In genomic region chr6:120451508-120451907, GRCh38 we compare ENCODE assay signal across 20 cellular contexts.
DNase-seq lines count a peak whose midpoint lies in the region; ATAC-seq and TF ChIP-seq lines count a peak whose summit lies in the region.
"Had no signal": no experiment of that assay in that cellular context is flagged by ENCODE, and none has a peak within 500 bp of the region (broad histone marks: within the 10 kb centered on the region; RNA-seq: fewer than 3 reads in every experiment).

No MANE protein-coding gene starts in this region.

- H3K4me1 ChIP-seq in left ventricle myocardium inferior = no peaks in the 10 kb centered on the region
- H3K4me1 ChIP-seq in PC-9 (replicated peaks; ENCODE audit: insufficient read depth) = no peaks in the 10 kb centered on the region
- H3K4me1 ChIP-seq in trophoblast cell (ENCODE audit: control insufficient read depth in 1 of 2, insufficient read depth in 2 of 2, low read length in 2 of 2) = no peaks in the 10 kb centered on the region
- H3K4me1 ChIP-seq: BE2C had no signal

- H3K4me3 ChIP-seq in left ventricle myocardium inferior (no peak overlapping the region), PC-9 (no peak overlapping the region), trophoblast cell (ENCODE audit: low read depth, low read length) (no peak overlapping the region)

- H3K4me2 ChIP-seq in PC-9 = no peak overlapping the region
- H3K4me2 ChIP-seq in trophoblast cell (ENCODE audit: low read length) = no peak overlapping the region

- intact Hi-C loops in Right ventricle myocardium inferior (cut with DNase I) (no loop called here), left ventricle myocardium inferior (cut with micrococcal nuclease) (no loop called here), PC-9 (cut with micrococcal nuclease; ENCODE audit: unreplicated experiment) (no loop called here), posterior vena cava (cut with DNase I) (no loop called here)

- no peak overlapping the region for H3K4ac ChIP-seq in trophoblast cell (ENCODE audit: low read depth, low read length)

- no peak overlapping the region for H2BK5ac ChIP-seq in trophoblast cell (ENCODE audit: low read depth, low read length, poor library complexity)

- no peaks in the 10 kb centered on the region for H3F3A ChIP-seq in PC-9 (ENCODE audit: insufficient read depth, low read depth)

- H3K79me2 ChIP-seq in PC-9 (ENCODE audit: low read depth) = no peaks in the 10 kb centered on the region
- H3K79me2 ChIP-seq in trophoblast cell (ENCODE audit: control insufficient read depth, insufficient read depth, low read length, poor library complexity) = no peaks in the 10 kb centered on the region

- H2AK5ac ChIP-seq in trophoblast cell (ENCODE audit: low read length) = no peak overlapping the region

- H3K9me3 ChIP-seq in left ventricle myocardium inferior (replicated peaks) = peaks cover 28% of the 10 kb centered on the region
- no peaks in the 10 kb centered on the region for H3K9me3 ChIP-seq in PC-9 (ENCODE audit: insufficient read depth, low read depth)
- H3K9me3 ChIP-seq in trophoblast cell (ENCODE audit: insufficient read depth, low read depth, low read length) = no peaks in the 10 kb centered on the region
- H3K9me3 ChIP-seq: BE2C had no signal

- H3K9ac ChIP-seq in trophoblast cell (ENCODE audit: low read length) = peak overlapping the region; percentile 25

- H4K8ac ChIP-seq in trophoblast cell (ENCODE audit: low read depth, low read length) = no peak overlapping the region

- DNase-seq in Right ventricle myocardium inferior (ENCODE audit: missing footprints) (no peak), left ventricle myocardium inferior (no peak), NCI-H226 (peak; percentile 1), PC-9 (no peak), trophoblast cell (no peak), posterior vena cava (ENCODE audit: low spot score) (no peak), NCI-H146 treated with DMSO at 0.1 percent for 48 hours (lab: John Stamatoyannopoulos, UW; ENCODE audit: unreplicated experiment) (no peak)
- no peak for DNase-seq in activated T-cell treated with anti-CD3 and anti-CD28 coated beads, Interleukin-2, amount 50 U/mL, for 48 hours
- DNase-seq: ACHN; BE2C; C1 segment of cervical spinal cord; CD4-positive, CD25-positive, alpha-beta regulatory T cell; CD8-positive, alpha-beta memory T cell; COR-L47; DMS 273 treated with DMSO at 0.1 percent for 48 hours; DMS79; GDM1; GOT3; H9 had no signal

- no peaks in the 10 kb centered on the region for H4K20me1 ChIP-seq in PC-9 (ENCODE audit: insufficient read depth)

- no peak overlapping the region for H3K14ac ChIP-seq in trophoblast cell (ENCODE audit: low read length)

- H2AFZ ChIP-seq in PC-9 = 0 out of 2 replicates have a peak overlapping the region, but pooled peaks have one; percentile 35
- no peak overlapping the region for H2AFZ ChIP-seq in trophoblast cell (ENCODE audit: insufficient read depth, low read length, poor library complexity)

- H3K23ac ChIP-seq in trophoblast cell (ENCODE audit: low read length) = no peak overlapping the region

- H4K91ac ChIP-seq in trophoblast cell (ENCODE audit: low read depth, low read length) = no peak overlapping the region

- BruUV-seq in PC-9 (replicated peaks; lab: Mats Ljungman, UMichigan) = no TSS peak

- no peak overlapping the region for H4K12ac ChIP-seq in trophoblast cell (ENCODE audit: low read depth, low read length)

- H2BK12ac ChIP-seq in trophoblast cell (ENCODE audit: low read length) = no peak overlapping the region

- no peaks in the 10 kb centered on the region for H3K27me3 ChIP-seq in left ventricle myocardium inferior (ENCODE audit: low read depth)
- no peaks in the 10 kb centered on the region for H3K27me3 ChIP-seq in PC-9 (ENCODE audit: insufficient read depth, low read depth)
- no peaks in the 10 kb centered on the region for H3K27me3 ChIP-seq in trophoblast cell (ENCODE audit: insufficient read depth, low read length)
- H3K27me3 ChIP-seq: BE2C had no signal

- no peak for TF ChIP-seq CTCF in left ventricle myocardium inferior (IDR thresholded peaks at IDR 0.05; ENCODE audit: borderline replicate concordance)
- no peak for TF ChIP-seq CTCF in PC-9 (conservative IDR thresholded peaks at IDR 0.05)

- no peak overlapping the region for H3K18ac ChIP-seq in trophoblast cell (ENCODE audit: low read length)

- CTCF ChIA-PET in PC-9 (lab: Charles Lee) = no interaction called here

- no peaks in the 10 kb centered on the region for H3K9me2 ChIP-seq in PC-9 (ENCODE audit: insufficient read depth)

- H3K36me3 ChIP-seq in left ventricle myocardium inferior = no peaks in the 10 kb centered on the region
- H3K36me3 ChIP-seq in PC-9 (ENCODE audit: low read depth) = no peaks in the 10 kb centered on the region
- H3K36me3 ChIP-seq in trophoblast cell (ENCODE audit: control insufficient read depth in 1 of 2, insufficient read depth in 2 of 2, low read length in 2 of 2) = no peaks in the 10 kb centered on the region
- H3K36me3 ChIP-seq: BE2C had no signal

- H3K79me1 ChIP-seq in trophoblast cell (ENCODE audit: low read length) = no peaks in the 10 kb centered on the region

- ATAC-seq in Right ventricle myocardium inferior = peak; percentile 50
- ATAC-seq: HepG2 had no signal

- POLR2A ChIA-PET in PC-9 (lab: Charles Lee; ENCODE audit: unreplicated experiment) = no interaction called here

- no peak overlapping the region for H2BK120ac ChIP-seq in trophoblast cell (ENCODE audit: insufficient read depth, low read length, poor library complexity)

- H3K27ac ChIP-seq in left ventricle myocardium inferior (replicated peaks) (no peak overlapping the region), PC-9 (no peak overlapping the region), trophoblast cell (ENCODE audit: low read depth, low read length) (no peak overlapping the region)
